In genomic region chr1:31441073-31441472, GRCh38 we compare ENCODE assay signal across 17 cellular contexts.
"Had no signal": no experiment of that assay in that cellular context is flagged by ENCODE, and none has a peak within 500 bp of the region (broad histone marks: within the 10 kb centered on the region; RNA-seq: fewer than 3 reads in every experiment).

No MANE protein-coding gene starts in this region.

- H3K9me3 Mint-ChIP-seq: activated naive CD4-positive, alpha-beta T cell treated with anti-CD3 and anti-CD28 coated beads, Interleukin-2, amount 50 U/mL, for 24 hours had no signal

- H3K27ac Mint-ChIP-seq: activated CD4-positive, alpha-beta T cell treated with anti-CD3 and anti-CD28 coated beads, Interleukin-2, amount 10 ng/mL, durations not matched to agents 7 days and 5 days; activated CD8-positive, alpha-beta T cell treated with anti-CD3 and anti-CD28 coated beads, Interleukin-2, amount 10 ng/mL, durations not matched to agents 7 days and 5 days; activated naive CD4-positive, alpha-beta T cell treated with anti-CD3 and anti-CD28 coated beads, Interleukin-2, amount 50 U/mL, for 24 hours; memory B cell had no signal

- H3K27me3 ChIP-seq: breast epithelium, heart left ventricle, thyroid gland had no signal

- H3K36me3 ChIP-seq: breast epithelium, heart left ventricle, thyroid gland had no signal

- H3K4me1 Mint-ChIP-seq: activated CD4-positive, alpha-beta T cell treated with anti-CD3 and anti-CD28 coated beads, Interleukin-2, amount 10 ng/mL, durations not matched to agents 7 days and 5 days; activated naive CD4-positive, alpha-beta T cell treated with anti-CD3 and anti-CD28 coated beads, Interleukin-2, amount 50 U/mL, for 24 hours; memory B cell had no signal

- DNase-seq: activated CD4-positive, alpha-beta T cell treated with anti-CD3 and anti-CD28 coated beads, Interleukin-2, amount 10 ng/mL, durations not matched to agents 7 days and 5 days; activated CD8-positive, alpha-beta memory T cell treated with anti-CD3 and anti-CD28 coated beads, Interleukin-2, amount 50 U/mL, for 48 hours; activated CD8-positive, alpha-beta T cell treated with anti-CD3 and anti-CD28 coated beads, Interleukin-2, amount 10 ng/mL, durations not matched to agents 7 days and 5 days; activated effector memory CD4-positive, alpha-beta T cell treated with Interleukin-2 at 50 U/mL for 16 hours; activated T-cell treated with anti-CD3 and anti-CD28 coated beads, Interleukin-2, amount 50 U/mL, for 48 hours; cortex of kidney; heart left ventricle; kidney glomerular epithelial cell; occipital lobe; stimulated activated CD4-positive, alpha-beta T cell treated with anti-CD3 and anti-CD28 coated beads, Interleukin-12 subunit alpha, Interleukin-12 subunit beta, amount 100 ng/mL, for 4 hours; stimulated activated CD4-positive, alpha-beta T cell treated with anti-CD3 and anti-CD28 coated beads, Interleukin-1b, Interleukin-23, amount 100 ng/mL, for 48 hours; stimulated activated naive CD4-positive, alpha-beta T cell treated with Interleukin-2 at 50 U/mL for 16 hours; thyroid gland had no signal

- H3K4me3 Mint-ChIP-seq: activated CD4-positive, alpha-beta T cell treated with anti-CD3 and anti-CD28 coated beads, Interleukin-2, amount 10 ng/mL, durations not matched to agents 7 days and 5 days; activated CD8-positive, alpha-beta T cell treated with anti-CD3 and anti-CD28 coated beads, Interleukin-2, amount 10 ng/mL, durations not matched to agents 7 days and 5 days; activated naive CD4-positive, alpha-beta T cell treated with anti-CD3 and anti-CD28 coated beads, Interleukin-2, amount 50 U/mL, for 24 hours; memory B cell had no signal

- H3K4me3 ChIP-seq: breast epithelium, heart left ventricle, thyroid gland had no signal

- H3K27me3 Mint-ChIP-seq: activated CD4-positive, alpha-beta T cell treated with anti-CD3 and anti-CD28 coated beads, Interleukin-2, amount 10 ng/mL, durations not matched to agents 7 days and 5 days; activated naive CD4-positive, alpha-beta T cell treated with anti-CD3 and anti-CD28 coated beads, Interleukin-2, amount 50 U/mL, for 24 hours had no signal

- H3K27ac ChIP-seq: breast epithelium, heart left ventricle, thyroid gland had no signal

- H3K9me3 ChIP-seq: breast epithelium, thyroid gland had no signal

- ATAC-seq: activated CD4-positive, CD25-positive, alpha-beta regulatory T cell treated with anti-CD3 and anti-CD28 coated beads, Interleukin-2, amount 50 U/mL, for 24 hours; activated CD8-positive, alpha-beta T cell treated with anti-CD3 and anti-CD28 coated beads, Interleukin-2, amount 10 ng/mL, durations not matched to agents 7 days and 5 days had no signal

- H3K36me3 Mint-ChIP-seq: activated naive CD4-positive, alpha-beta T cell treated with anti-CD3 and anti-CD28 coated beads, Interleukin-2, amount 50 U/mL, for 24 hours; memory B cell had no signal
